8 cellular contexts compared by ENCODE assay signal in genomic region chr3:69605849-69606248, GRCh38.
"Had no signal": no experiment of that assay in that cellular context is flagged by ENCODE, and none has a peak within 500 bp of the region (broad histone marks: within the 10 kb centered on the region; RNA-seq: fewer than 3 reads in every experiment).

No MANE protein-coding gene starts in this region.

- H3K4me3 Mint-ChIP-seq: GM23338, H9, HFFc6 had no signal

- H3K9me3 ChIP-seq: HAP-1 had no signal

- H3K27ac ChIP-seq: GM23248 had no signal

- H3K27ac Mint-ChIP-seq: GM23338, H9, HFFc6 had no signal

- H3K36me3 ChIP-seq: HAP-1 had no signal

- H3K9ac ChIP-seq: GM23248 had no signal

- H2AFZ ChIP-seq: GM23248, GM23338 had no signal

- DNase-seq: GM23248, GOT3, H7, H9, HCEC 1CT, HFFc6 had no signal

- H3K4me3 ChIP-seq: GM23248, GM23338, HAP-1 had no signal

- H3K4me2 ChIP-seq: GM23338 had no signal
